In genomic region chr13:40789275-40790231, GRCh38 we compare ENCODE assay signal across 1 cellular context.
TF ChIP-seq lines count a peak whose summit lies in the region.

SLC25A15 (plus strand) TSS chr13:40789611; CDS start chr13:40793227, 3,616 bp downstream.

TF ChIP-seq in K562, 482 proteins besides CTCF, POLR2A, EP300 and RAD21 (continued from another document and continues in another):
- peak; percentile 43 to 93; a peak in 3 of 4 replicates for TF ChIP-seq UBTF (IDR thresholded peaks at IDR 0.05; ENCODE audit: borderline replicate concordance in 1 of 2, low read depth in 2 of 2, low read length in 2 of 2)
- TF ChIP-seq, protein P1, sequence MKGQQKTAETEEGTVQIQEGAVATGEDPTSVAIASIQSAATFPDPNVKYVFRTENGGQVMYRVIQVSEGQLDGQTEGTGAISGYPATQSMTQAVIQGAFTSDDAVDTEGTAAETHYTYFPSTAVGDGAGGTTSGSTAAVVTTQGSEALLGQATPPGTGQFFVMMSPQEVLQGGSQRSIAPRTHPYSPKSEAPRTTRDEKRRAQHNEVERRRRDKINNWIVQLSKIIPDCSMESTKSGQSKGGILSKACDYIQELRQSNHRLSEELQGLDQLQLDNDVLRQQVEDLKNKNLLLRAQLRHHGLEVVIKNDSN (CRISPR knock-in tag; IDR thresholded peaks at IDR 0.05): 0 out of 2 replicates have a peak, but pooled peaks have one; percentile 24
- TF ChIP-seq PHB2 (IDR thresholded peaks at IDR 0.05; ENCODE audit: low read depth): no peak
- TF ChIP-seq KAT2B (IDR thresholded peaks at IDR 0.05; ENCODE audit: low read depth, low read length): no peak
- TF ChIP-seq, protein P2, sequence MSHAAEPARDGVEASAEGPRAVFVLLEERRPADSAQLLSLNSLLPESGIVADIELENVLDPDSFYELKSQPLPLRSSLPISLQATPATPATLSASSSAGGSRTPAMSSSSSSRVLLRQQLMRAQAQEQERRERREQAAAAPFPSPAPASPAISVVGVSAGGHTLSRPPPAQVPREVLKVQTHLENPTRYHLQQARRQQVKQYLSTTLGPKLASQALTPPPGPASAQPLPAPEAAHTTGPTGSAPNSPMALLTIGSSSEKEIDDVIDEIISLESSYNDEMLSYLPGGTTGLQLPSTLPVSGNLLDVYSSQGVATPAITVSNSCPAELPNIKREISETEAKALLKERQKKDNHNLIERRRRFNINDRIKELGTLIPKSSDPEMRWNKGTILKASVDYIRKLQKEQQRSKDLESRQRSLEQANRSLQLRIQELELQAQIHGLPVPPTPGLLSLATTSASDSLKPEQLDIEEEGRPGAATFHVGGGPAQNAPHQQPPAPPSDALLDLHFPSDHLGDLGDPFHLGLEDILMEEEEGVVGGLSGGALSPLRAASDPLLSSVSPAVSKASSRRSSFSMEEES (CRISPR knock-in tag; IDR thresholded peaks at IDR 0.05): no peak
- 0 out of 2 replicates have a peak, but pooled peaks have one; percentile 30 for TF ChIP-seq POLR2AphosphoS5 (IDR thresholded peaks at IDR 0.05; ENCODE audit: control insufficient read depth, insufficient read depth, low read depth, low read length)
- peak in 1 of 2 experiments; percentile 56; a peak in 1 of 4 replicates for TF ChIP-seq SIN3A (IDR thresholded peaks at IDR 0.05; ENCODE audit: borderline replicate concordance in 2 of 2, control insufficient read depth in 1 of 2, low read depth in 2 of 2, low read length in 2 of 2)
- TF ChIP-seq RNF219 (CRISPR knock-in tag; IDR thresholded peaks at IDR 0.05): no peak
- no peak for TF ChIP-seq TGIF2 (CRISPR knock-in tag; IDR thresholded peaks at IDR 0.05)
- no peak for TF ChIP-seq STAG1 (CRISPR knock-in tag; IDR thresholded peaks at IDR 0.05; ENCODE audit: borderline replicate concordance)
- peak; percentile 69; the same call in 1 of the 2 replicates for TF ChIP-seq PHF8 (IDR thresholded peaks at IDR 0.05; ENCODE audit: borderline replicate concordance, low read length)
- TF ChIP-seq NR3C1 (CRISPR knock-in tag; IDR thresholded peaks at IDR 0.05): no peak
- TF ChIP-seq, protein P3, sequence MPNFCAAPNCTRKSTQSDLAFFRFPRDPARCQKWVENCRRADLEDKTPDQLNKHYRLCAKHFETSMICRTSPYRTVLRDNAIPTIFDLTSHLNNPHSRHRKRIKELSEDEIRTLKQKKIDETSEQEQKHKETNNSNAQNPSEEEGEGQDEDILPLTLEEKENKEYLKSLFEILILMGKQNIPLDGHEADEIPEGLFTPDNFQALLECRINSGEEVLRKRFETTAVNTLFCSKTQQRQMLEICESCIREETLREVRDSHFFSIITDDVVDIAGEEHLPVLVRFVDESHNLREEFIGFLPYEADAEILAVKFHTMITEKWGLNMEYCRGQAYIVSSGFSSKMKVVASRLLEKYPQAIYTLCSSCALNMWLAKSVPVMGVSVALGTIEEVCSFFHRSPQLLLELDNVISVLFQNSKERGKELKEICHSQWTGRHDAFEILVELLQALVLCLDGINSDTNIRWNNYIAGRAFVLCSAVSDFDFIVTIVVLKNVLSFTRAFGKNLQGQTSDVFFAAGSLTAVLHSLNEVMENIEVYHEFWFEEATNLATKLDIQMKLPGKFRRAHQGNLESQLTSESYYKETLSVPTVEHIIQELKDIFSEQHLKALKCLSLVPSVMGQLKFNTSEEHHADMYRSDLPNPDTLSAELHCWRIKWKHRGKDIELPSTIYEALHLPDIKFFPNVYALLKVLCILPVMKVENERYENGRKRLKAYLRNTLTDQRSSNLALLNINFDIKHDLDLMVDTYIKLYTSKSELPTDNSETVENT (CRISPR knock-in tag; IDR thresholded peaks at IDR 0.05): peak; percentile 53; the same call in 1 of the 2 replicates
- TF ChIP-seq, protein P4, sequence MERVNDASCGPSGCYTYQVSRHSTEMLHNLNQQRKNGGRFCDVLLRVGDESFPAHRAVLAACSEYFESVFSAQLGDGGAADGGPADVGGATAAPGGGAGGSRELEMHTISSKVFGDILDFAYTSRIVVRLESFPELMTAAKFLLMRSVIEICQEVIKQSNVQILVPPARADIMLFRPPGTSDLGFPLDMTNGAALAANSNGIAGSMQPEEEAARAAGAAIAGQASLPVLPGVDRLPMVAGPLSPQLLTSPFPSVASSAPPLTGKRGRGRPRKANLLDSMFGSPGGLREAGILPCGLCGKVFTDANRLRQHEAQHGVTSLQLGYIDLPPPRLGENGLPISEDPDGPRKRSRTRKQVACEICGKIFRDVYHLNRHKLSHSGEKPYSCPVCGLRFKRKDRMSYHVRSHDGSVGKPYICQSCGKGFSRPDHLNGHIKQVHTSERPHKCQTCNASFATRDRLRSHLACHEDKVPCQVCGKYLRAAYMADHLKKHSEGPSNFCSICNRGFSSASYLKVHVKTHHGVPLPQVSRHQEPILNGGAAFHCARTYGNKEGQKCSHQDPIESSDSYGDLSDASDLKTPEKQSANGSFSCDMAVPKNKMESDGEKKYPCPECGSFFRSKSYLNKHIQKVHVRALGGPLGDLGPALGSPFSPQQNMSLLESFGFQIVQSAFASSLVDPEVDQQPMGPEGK (CRISPR knock-in tag; IDR thresholded peaks at IDR 0.05; ENCODE audit: borderline replicate concordance): no peak
- TF ChIP-seq YY1 (IDR thresholded peaks at IDR 0.05; ENCODE audit: borderline replicate concordance in 1 of 3, control insufficient read depth in 1 of 3, extremely low read depth in 1 of 3, insufficient read depth in 3 of 3, insufficient read length in 1 of 3, insufficient replicate concordance in 2 of 3, low read depth in 1 of 3, low read length in 2 of 3): peak in 2 of 3 experiments; percentile 35 to 42
- 0 out of 2 replicates have a peak, but pooled peaks have one; percentile 26 for TF ChIP-seq ELF2 (CRISPR knock-in tag; IDR thresholded peaks at IDR 0.05)
- no peak for TF ChIP-seq MXD1 (CRISPR knock-in tag; IDR thresholded peaks at IDR 0.05; ENCODE audit: borderline replicate concordance, poor library complexity, severe bottlenecking)
- peak; percentile 42 for TF ChIP-seq KDM5B (IDR thresholded peaks at IDR 0.05; ENCODE audit: insufficient replicate concordance, low read depth, low read length)
- peak; percentile 50; the same call in 1 of the 2 replicates for TF ChIP-seq CAMTA2 (CRISPR knock-in tag; conservative IDR thresholded peaks at IDR 0.05)
- 0 out of 2 replicates have a peak, but pooled peaks have one; percentile 47 for TF ChIP-seq ZNF395 (CRISPR knock-in tag; IDR thresholded peaks at IDR 0.05)
- TF ChIP-seq SAFB2 (IDR thresholded peaks at IDR 0.05; ENCODE audit: borderline replicate concordance, low read depth, low read length, severe bottlenecking): no peak
- TF ChIP-seq E2F1 (CRISPR knock-in tag; IDR thresholded peaks at IDR 0.05): no peak
- TF ChIP-seq CCNT2 (IDR thresholded peaks at IDR 0.05; ENCODE audit: borderline replicate concordance, extremely low read depth, insufficient read length, low read depth, low read length): peak; percentile 50
- TF ChIP-seq L3MBTL2 (IDR thresholded peaks at IDR 0.05): peak; percentile 83
- TF ChIP-seq LARP7 (IDR thresholded peaks at IDR 0.05): no peak
- TF ChIP-seq ZNF79 (CRISPR knock-in tag; IDR thresholded peaks at IDR 0.05; ENCODE audit: low read depth): no peak
- peak; percentile 33 for TF ChIP-seq EGR1 (conservative IDR thresholded peaks at IDR 0.05)
- no peak for TF ChIP-seq NFXL1 (CRISPR knock-in tag; IDR thresholded peaks at IDR 0.05)
- TF ChIP-seq, protein P5, sequence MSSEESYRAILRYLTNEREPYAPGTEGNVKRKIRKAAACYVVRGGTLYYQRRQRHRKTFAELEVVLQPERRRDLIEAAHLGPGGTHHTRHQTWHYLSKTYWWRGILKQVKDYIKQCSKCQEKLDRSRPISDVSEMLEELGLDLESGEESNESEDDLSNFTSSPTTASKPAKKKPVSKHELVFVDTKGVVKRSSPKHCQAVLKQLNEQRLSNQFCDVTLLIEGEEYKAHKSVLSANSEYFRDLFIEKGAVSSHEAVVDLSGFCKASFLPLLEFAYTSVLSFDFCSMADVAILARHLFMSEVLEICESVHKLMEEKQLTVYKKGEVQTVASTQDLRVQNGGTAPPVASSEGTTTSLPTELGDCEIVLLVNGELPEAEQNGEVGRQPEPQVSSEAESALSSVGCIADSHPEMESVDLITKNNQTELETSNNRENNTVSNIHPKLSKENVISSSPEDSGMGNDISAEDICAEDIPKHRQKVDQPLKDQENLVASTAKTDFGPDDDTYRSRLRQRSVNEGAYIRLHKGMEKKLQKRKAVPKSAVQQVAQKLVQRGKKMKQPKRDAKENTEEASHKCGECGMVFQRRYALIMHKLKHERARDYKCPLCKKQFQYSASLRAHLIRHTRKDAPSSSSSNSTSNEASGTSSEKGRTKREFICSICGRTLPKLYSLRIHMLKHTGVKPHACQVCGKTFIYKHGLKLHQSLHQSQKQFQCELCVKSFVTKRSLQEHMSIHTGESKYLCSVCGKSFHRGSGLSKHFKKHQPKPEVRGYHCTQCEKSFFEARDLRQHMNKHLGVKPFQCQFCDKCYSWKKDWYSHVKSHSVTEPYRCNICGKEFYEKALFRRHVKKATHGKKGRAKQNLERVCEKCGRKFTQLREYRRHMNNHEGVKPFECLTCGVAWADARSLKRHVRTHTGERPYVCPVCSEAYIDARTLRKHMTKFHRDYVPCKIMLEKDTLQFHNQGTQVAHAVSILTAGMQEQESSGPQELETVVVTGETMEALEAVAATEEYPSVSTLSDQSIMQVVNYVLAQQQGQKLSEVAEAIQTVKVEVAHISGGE (CRISPR knock-in tag; IDR thresholded peaks at IDR 0.05): no peak
- no peak for TF ChIP-seq ZHX1 (conservative IDR thresholded peaks at IDR 0.05; ENCODE audit: low read length)
- peak; percentile 83 for TF ChIP-seq SPI1 (IDR thresholded peaks at IDR 0.05; ENCODE audit: borderline replicate concordance, low read depth, low read length)
- TF ChIP-seq GTF2E2 (tag; IDR thresholded peaks at IDR 0.05): 0 out of 2 replicates have a peak, but pooled peaks have one; percentile 23
- 0 out of 2 replicates have a peak, but pooled peaks have one; percentile 35 for TF ChIP-seq MTA3 (IDR thresholded peaks at IDR 0.05; ENCODE audit: borderline replicate concordance)
